15 cellular contexts compared by ENCODE assay signal in the genomic region with DNA sequence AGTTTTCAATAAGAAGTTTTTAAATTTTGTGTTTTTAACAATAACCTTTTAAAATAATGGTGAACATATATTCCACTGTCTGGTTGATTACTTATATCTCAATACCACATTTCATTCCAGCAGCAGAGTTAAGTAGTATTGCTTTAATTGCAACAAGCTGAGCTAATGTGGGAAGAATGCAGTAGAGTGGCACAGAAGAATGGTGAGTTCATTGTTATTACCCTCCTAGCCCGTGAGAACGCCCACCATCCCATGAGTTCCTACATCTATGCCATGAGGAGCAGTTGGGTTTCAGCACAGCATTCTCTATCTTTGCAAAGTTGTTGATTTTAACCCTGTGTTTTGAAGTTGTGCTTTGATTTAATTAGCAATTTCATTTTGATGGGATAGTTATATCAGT. TPM values are rescaled to one million over a fixed set of nuclear protein-coding genes. Genes with fewer than 3 reads are reported as not detected.
A peak's percentile ranks its signal among the peaks of the same experiment; 100 is the strongest.
DNase-seq lines count a peak whose midpoint lies in the region; FAIRE-seq and TF ChIP-seq lines count a peak whose summit lies in the region.
"Had no signal": no experiment of that assay in that cellular context is flagged by ENCODE, and none has a peak within 500 bp of the region (broad histone marks: within the 10 kb centered on the region; RNA-seq: fewer than 3 reads in every experiment).

No MANE protein-coding gene starts in this region.

- TF ChIP-seq CTCF in AG09319 (IDR thresholded peaks at IDR 0.05; ENCODE audit: low read depth, low read length): no peak
- no peak for TF ChIP-seq CTCF in choroid plexus epithelial cell (conservative IDR thresholded peaks at IDR 0.05; ENCODE audit: low read depth, low read length)

- peak; percentile 42 for FAIRE-seq in HTR-8/SVneo (lab: Jason Lieb, UNC)

- peaks cover 0 to 3% (median 2%) of the 10 kb centered on the region in 3 donors for H3K27me3 Mint-ChIP-seq in immature natural killer cell (ENCODE audit: low read depth in 3 of 3)
- peaks cover 4% of the 10 kb centered on the region for H3K27me3 Mint-ChIP-seq in activated T-helper 1 cell treated with anti-CD3 and anti-CD28 coated beads, Interleukin-12 subunit alpha, Interleukin-12 subunit beta, Interleukin-2, Interleukin-4 antibody, amounts not matched to agents 30 ng/mL and 10 ng/mL and 1 ng/mL, durations not matched to agents 14 hours and 24 hours and 36 hours (ENCODE audit: insufficient read depth)

- no peaks in the 10 kb centered on the region for H3K4me1 Mint-ChIP-seq in immature natural killer cell
- no peaks in the 10 kb centered on the region for H3K4me1 Mint-ChIP-seq in activated T-helper 1 cell treated with anti-CD3 and anti-CD28 coated beads, Interleukin-12 subunit alpha, Interleukin-12 subunit beta, Interleukin-2, Interleukin-4 antibody, amounts not matched to agents 30 ng/mL and 10 ng/mL and 1 ng/mL, durations not matched to agents 14 hours and 24 hours and 36 hours (ENCODE audit: low read depth)
- H3K4me1 Mint-ChIP-seq: stimulated activated naive B cell treated with anti-CD40 and anti-IgM and Interleukin-4, amounts not matched to agents 10 μg/mL and 1 μg/mL and 100 μg/mL, for 72 hours had no signal

- DNase-seq in AG09319 (ENCODE audit: extremely low read depth, low read depth): peak; percentile 16
- DNase-seq in HTR-8/SVneo (ENCODE audit: insufficient read length, low spot score): peak; percentile 64
- peak; percentile 68 for DNase-seq in choroid plexus epithelial cell (ENCODE audit: low read depth)
- peak; percentile 51 for DNase-seq in left kidney (ENCODE audit: low read depth, low spot score)
- no peak for DNase-seq in immature natural killer cell
- no peak for DNase-seq in stimulated activated CD4-positive, alpha-beta T cell treated with anti-CD3 and anti-CD28 coated beads, Interleukin-2, amount 100 ng/mL, for 24 hours
- no peak for DNase-seq in activated T-helper 1 cell treated with anti-CD3 and anti-CD28 coated beads, Interleukin-12 subunit alpha, Interleukin-12 subunit beta, Interleukin-2, Interleukin-4 antibody, amounts not matched to agents 30 ng/mL and 10 ng/mL and 1 ng/mL, durations not matched to agents 14 hours and 24 hours and 36 hours (ENCODE audit: low spot score)
- DNase-seq in caudate nucleus (lab: John Stamatoyannopoulos, UW): no peak
- DNase-seq: activated CD4-positive, alpha-beta T cell treated with anti-CD3 and anti-CD28 coated beads for 4 hours; activated effector memory CD4-positive, alpha-beta T cell treated with Interleukin-2 at 50 U/mL for 16 hours; heart left ventricle; NCI-H146; stimulated activated CD4-positive, alpha-beta T cell treated with anti-CD3 and anti-CD28 coated beads, Interleukin-2, amount 100 ng/mL, for 48 hours; stimulated activated naive B cell treated with anti-CD40 and anti-IgM and Interleukin-4, amounts not matched to agents 10 μg/mL and 1 μg/mL and 100 μg/mL, for 72 hours had no signal

- intact Hi-C loops in activated T-helper 1 cell treated with anti-CD3 and anti-CD28 coated beads, Interleukin-12 subunit alpha, Interleukin-12 subunit beta, Interleukin-2, Interleukin-4 antibody, amounts not matched to agents 30 ng/mL and 10 ng/mL and 1 ng/mL, durations not matched to agents 14 hours and 24 hours and 36 hours (cut with micrococcal nuclease): no loop called here

- no peak overlapping the region for H3K4me3 Mint-ChIP-seq in immature natural killer cell
- no peak overlapping the region for H3K4me3 Mint-ChIP-seq in activated T-helper 1 cell treated with anti-CD3 and anti-CD28 coated beads, Interleukin-12 subunit alpha, Interleukin-12 subunit beta, Interleukin-2, Interleukin-4 antibody, amounts not matched to agents 30 ng/mL and 10 ng/mL and 1 ng/mL, durations not matched to agents 14 hours and 24 hours and 36 hours
- H3K4me3 Mint-ChIP-seq: stimulated activated naive B cell treated with anti-CD40 and anti-IgM and Interleukin-4, amounts not matched to agents 10 μg/mL and 1 μg/mL and 100 μg/mL, for 72 hours had no signal

- no peaks in the 10 kb centered on the region for H3K36me3 Mint-ChIP-seq in immature natural killer cell
- H3K36me3 Mint-ChIP-seq in activated T-helper 1 cell treated with anti-CD3 and anti-CD28 coated beads, Interleukin-12 subunit alpha, Interleukin-12 subunit beta, Interleukin-2, Interleukin-4 antibody, amounts not matched to agents 30 ng/mL and 10 ng/mL and 1 ng/mL, durations not matched to agents 14 hours and 24 hours and 36 hours (ENCODE audit: low read depth): no peaks in the 10 kb centered on the region
- H3K36me3 Mint-ChIP-seq: stimulated activated naive B cell treated with anti-CD40 and anti-IgM and Interleukin-4, amounts not matched to agents 10 μg/mL and 1 μg/mL and 100 μg/mL, for 72 hours had no signal

- H3K27ac ChIP-seq in caudate nucleus (ENCODE audit: low read depth, low read length): no peak overlapping the region
- H3K27ac ChIP-seq: heart left ventricle had no signal

- H3K27ac Mint-ChIP-seq in immature natural killer cell: no peak overlapping the region
- H3K27ac Mint-ChIP-seq in activated T-helper 1 cell treated with anti-CD3 and anti-CD28 coated beads, Interleukin-12 subunit alpha, Interleukin-12 subunit beta, Interleukin-2, Interleukin-4 antibody, amounts not matched to agents 30 ng/mL and 10 ng/mL and 1 ng/mL, durations not matched to agents 14 hours and 24 hours and 36 hours: no peak overlapping the region
- H3K27ac Mint-ChIP-seq: stimulated activated naive B cell treated with anti-CD40 and anti-IgM and Interleukin-4, amounts not matched to agents 10 μg/mL and 1 μg/mL and 100 μg/mL, for 72 hours had no signal

- H3K4me3 ChIP-seq in choroid plexus epithelial cell (ENCODE audit: low read depth, low read length): no peak overlapping the region
- H3K4me3 ChIP-seq: heart left ventricle had no signal

- H3K9me3 Mint-ChIP-seq in immature natural killer cell: no peaks in the 10 kb centered on the region
- no peaks in the 10 kb centered on the region for H3K9me3 Mint-ChIP-seq in activated T-helper 1 cell treated with anti-CD3 and anti-CD28 coated beads, Interleukin-12 subunit alpha, Interleukin-12 subunit beta, Interleukin-2, Interleukin-4 antibody, amounts not matched to agents 30 ng/mL and 10 ng/mL and 1 ng/mL, durations not matched to agents 14 hours and 24 hours and 36 hours
- H3K9me3 Mint-ChIP-seq: stimulated activated naive B cell treated with anti-CD40 and anti-IgM and Interleukin-4, amounts not matched to agents 10 μg/mL and 1 μg/mL and 100 μg/mL, for 72 hours had no signal

RNA-seq across cellular contexts. Expression of a gene that starts 17.8 kb away (rescaled TPM):
- not detected for polyA plus RNA-seq in immature natural killer cell
- total RNA-seq in activated T-helper 1 cell treated with anti-CD3 and anti-CD28 coated beads, Interleukin-12 subunit alpha, Interleukin-12 subunit beta, Interleukin-2, Interleukin-4 antibody, amounts not matched to agents 30 ng/mL and 10 ng/mL and 1 ng/mL, durations not matched to agents 14 hours and 24 hours and 36 hours: not detected in 2 replicates
- total RNA-seq: mesenteric fat pad had no signal

Comparison
In these comparisons a context has a peak if more than half of its experiments do, and no peak if none do; other contexts are left out.
1. DNase-seq: peak in AG09319 (single experiment), HTR-8/SVneo (single experiment), choroid plexus epithelial cell (single experiment) and left kidney (single experiment); none in immature natural killer cell (0 of 3), stimulated activated CD4-positive, alpha-beta T cell treated with anti-CD3 and anti-CD28 coated beads, Interleukin-2, amount 100 ng/mL, for 24 hours (0 of 2), activated T-helper 1 cell treated with anti-CD3 and anti-CD28 coated beads, Interleukin-12 subunit alpha, Interleukin-12 subunit beta, Interleukin-2, Interleukin-4 antibody, amounts not matched to agents 30 ng/mL and 10 ng/mL and 1 ng/mL, durations not matched to agents 14 hours and 24 hours and 36 hours (single experiment) and caudate nucleus (0 of 61).